ENCODE assay signal across 12 cellular contexts in genomic region chr5:96861044-96861443, GRCh38. TPM values are rescaled to one million over a fixed set of nuclear protein-coding genes. Genes with fewer than 3 reads are reported as not detected.
A peak's percentile ranks its signal among the peaks of the same experiment; 100 is the strongest.
DNase-seq lines count a peak whose midpoint lies in the region; ATAC-seq, FAIRE-seq and TF ChIP-seq lines count a peak whose summit lies in the region.
"Had no signal": no experiment of that assay in that cellular context is flagged by ENCODE, and none has a peak within 500 bp of the region (broad histone marks: within the 10 kb centered on the region; RNA-seq: fewer than 3 reads in every experiment).

No MANE protein-coding gene starts in this region.

- no peak overlapping the region for H3K4me3 Mint-ChIP-seq in stimulated activated memory B cell treated with anti-CD40 and anti-IgM and Interleukin-4, amounts not matched to agents 10 μg/mL and 1 μg/mL and 100 μg/mL, for 72 hours
- no peak overlapping the region for H3K4me3 Mint-ChIP-seq in activated naive CD4-positive, alpha-beta T cell treated with anti-CD3 and anti-CD28 coated beads, Interleukin-2, amount 10 ng/mL, durations not matched to agents 7 days and 5 days
- H3K4me3 Mint-ChIP-seq: activated T-cell treated with anti-CD3 and anti-CD28 coated beads, Interleukin-2, amount 50 U/mL, for 72 hours had no signal

- no peak for FAIRE-seq in GM12892 (lab: Jason Lieb, UNC)

- DNase-seq in NCI-H1417 (lab: John Stamatoyannopoulos, UW) (peak in 2 of 3 experiments; percentile 34 to 92), NCI-H1417 treated with DMSO at 0.1 percent for 48 hours (lab: John Stamatoyannopoulos, UW) (no peak), NCI-H345 treated with DMSO at 0.1 percent for 48 hours (lab: John Stamatoyannopoulos, UW; ENCODE audit: unreplicated experiment) (peak; percentile 46), GM12892 (ENCODE audit: insufficient read length) (no peak), NCI-H2227 treated with DMSO at 0.1 percent for 48 hours (lab: John Stamatoyannopoulos, UW) (no peak)
- no peak for DNase-seq in activated naive CD4-positive, alpha-beta T cell treated with anti-CD3 and anti-CD28 coated beads, Interleukin-2, amount 10 ng/mL, durations not matched to agents 7 days and 5 days
- DNase-seq: activated T-cell treated with anti-CD3 and anti-CD28 coated beads, Interleukin-2, amount 50 U/mL, for 72 hours; MM.1S; ovary; transverse colon had no signal

- no peak for TF ChIP-seq POLR2A in GM12892 (IDR thresholded peaks at IDR 0.05; ENCODE audit: low read depth, low read length)

- peaks cover 8% of the 10 kb centered on the region for H3K4me1 Mint-ChIP-seq in stimulated activated memory B cell treated with anti-CD40 and anti-IgM and Interleukin-4, amounts not matched to agents 10 μg/mL and 1 μg/mL and 100 μg/mL, for 72 hours
- no peaks in the 10 kb centered on the region for H3K4me1 Mint-ChIP-seq in activated naive CD4-positive, alpha-beta T cell treated with anti-CD3 and anti-CD28 coated beads, Interleukin-2, amount 10 ng/mL, durations not matched to agents 7 days and 5 days

- ATAC-seq in HG03442 (IDR thresholded peaks at IDR 0.05; ENCODE audit: unreplicated experiment) = peak; percentile 72
- ATAC-seq in stimulated activated memory B cell treated with anti-CD40 and anti-IgM and Interleukin-4, amounts not matched to agents 10 μg/mL and 1 μg/mL and 100 μg/mL, for 72 hours = peak; percentile 64
- ATAC-seq: activated T-cell treated with anti-CD3 and anti-CD28 coated beads, Interleukin-2, amount 50 U/mL, for 72 hours had no signal

- peak overlapping the region; percentile 28 for H3K27ac Mint-ChIP-seq in stimulated activated memory B cell treated with anti-CD40 and anti-IgM and Interleukin-4, amounts not matched to agents 10 μg/mL and 1 μg/mL and 100 μg/mL, for 72 hours
- no peak overlapping the region for H3K27ac Mint-ChIP-seq in activated naive CD4-positive, alpha-beta T cell treated with anti-CD3 and anti-CD28 coated beads, Interleukin-2, amount 10 ng/mL, durations not matched to agents 7 days and 5 days
- H3K27ac Mint-ChIP-seq: activated T-cell treated with anti-CD3 and anti-CD28 coated beads, Interleukin-2, amount 50 U/mL, for 72 hours had no signal

- H3K9me3 Mint-ChIP-seq in stimulated activated memory B cell treated with anti-CD40 and anti-IgM and Interleukin-4, amounts not matched to agents 10 μg/mL and 1 μg/mL and 100 μg/mL, for 72 hours = no peaks in the 10 kb centered on the region
- H3K9me3 Mint-ChIP-seq in activated naive CD4-positive, alpha-beta T cell treated with anti-CD3 and anti-CD28 coated beads, Interleukin-2, amount 10 ng/mL, durations not matched to agents 7 days and 5 days = no peaks in the 10 kb centered on the region
- H3K9me3 Mint-ChIP-seq: activated T-cell treated with anti-CD3 and anti-CD28 coated beads, Interleukin-2, amount 50 U/mL, for 72 hours had no signal

- no peaks in the 10 kb centered on the region for H3K36me3 Mint-ChIP-seq in stimulated activated memory B cell treated with anti-CD40 and anti-IgM and Interleukin-4, amounts not matched to agents 10 μg/mL and 1 μg/mL and 100 μg/mL, for 72 hours
- H3K36me3 Mint-ChIP-seq in activated naive CD4-positive, alpha-beta T cell treated with anti-CD3 and anti-CD28 coated beads, Interleukin-2, amount 10 ng/mL, durations not matched to agents 7 days and 5 days = peaks cover 2% of the 10 kb centered on the region

- CTCF ChIA-PET in activated naive CD4-positive, alpha-beta T cell treated with anti-CD3 and anti-CD28 coated beads, Interleukin-2, amount 10 ng/mL, durations not matched to agents 7 days and 5 days (lab: Charles Lee) = interaction anchor here (2.9 kb wide), 1 partner anchor 8 kb away, joined by 9 read pairs; no protein-coding TSS in a partner anchor

- H3K27me3 Mint-ChIP-seq in stimulated activated memory B cell treated with anti-CD40 and anti-IgM and Interleukin-4, amounts not matched to agents 10 μg/mL and 1 μg/mL and 100 μg/mL, for 72 hours = no peaks in the 10 kb centered on the region
- H3K27me3 Mint-ChIP-seq in activated naive CD4-positive, alpha-beta T cell treated with anti-CD3 and anti-CD28 coated beads, Interleukin-2, amount 10 ng/mL, durations not matched to agents 7 days and 5 days = peaks cover 8% of the 10 kb centered on the region

RNA-seq across cellular contexts. Expression of gene ERAP2, which starts 15.3 kb away (rescaled TPM):
- polyA plus RNA-seq in GM12892 (2012; ENCODE audit: missing spikeins) = 8.2 TPM

RNA-seq across cellular contexts. Expression of gene ERAP1, which starts 53.3 kb away (rescaled TPM):
- polyA plus RNA-seq in GM12892 (2012; ENCODE audit: missing spikeins) = 51.5 TPM

Comparison
In these comparisons a context has a peak if more than half of its experiments do, and no peak if none do; other contexts are left out.
1. DNase-seq: peak in NCI-H1417 (2 of 3) and NCI-H345 treated with DMSO at 0.1 percent for 48 hours (single experiment); none in NCI-H1417 treated with DMSO at 0.1 percent for 48 hours (single experiment), GM12892 (single experiment), NCI-H2227 treated with DMSO at 0.1 percent for 48 hours (single experiment) and activated naive CD4-positive, alpha-beta T cell treated with anti-CD3 and anti-CD28 coated beads, Interleukin-2, amount 10 ng/mL, durations not matched to agents 7 days and 5 days (single experiment).